35 cellular contexts compared by ENCODE assay signal in the genomic region with DNA sequence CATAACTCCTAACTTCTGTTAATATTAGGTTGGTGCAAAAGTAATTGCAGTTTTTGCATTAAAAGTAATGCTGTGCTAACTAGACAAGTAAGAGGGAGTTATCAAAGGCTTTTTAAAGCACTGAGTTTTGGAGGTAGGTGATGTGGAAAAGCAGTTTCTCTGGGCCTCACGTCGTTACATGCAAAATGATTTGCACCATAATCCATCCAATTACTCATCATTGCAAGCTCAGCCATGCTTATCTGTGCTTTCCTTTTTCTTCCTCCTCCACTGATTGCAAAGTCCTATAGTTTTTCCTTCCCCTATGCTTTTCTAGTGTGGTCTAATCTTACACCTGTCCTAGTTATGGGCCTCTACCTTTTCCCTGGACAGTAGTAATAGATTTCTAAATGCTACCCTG.
"Had no signal": no experiment of that assay in that cellular context is flagged by ENCODE, and none has a peak within 500 bp of the region (broad histone marks: within the 10 kb centered on the region; RNA-seq: fewer than 3 reads in every experiment).

No MANE protein-coding gene starts in this region.

- H3K36me3 ChIP-seq: brain microvascular endothelial cell, Peyer's patch had no signal

- H3K4me3 ChIP-seq: Peyer's patch had no signal

- H3K4me1 ChIP-seq: Peyer's patch had no signal

- H3K9me3 ChIP-seq: Peyer's patch had no signal

- DNase-seq: activated B cell treated with CpG ODN at 0.5 μM for 24 hours; activated CD4-positive, alpha-beta memory T cell treated with anti-CD3 and anti-CD28 coated beads for 36 hours; activated CD4-positive, alpha-beta T cell treated with anti-CD3 and anti-CD28 coated beads for 4 hours; activated CD4-positive, alpha-beta T cell treated with anti-CD3 and anti-CD28 coated beads, Interleukin-2, amount 50 U/mL, for 1 hour; activated CD4-positive, CD25-positive, alpha-beta regulatory T cell treated with anti-CD3 and anti-CD28 coated beads, Interleukin-2, amount 50 U/mL, for 72 hours; activated CD8-positive, alpha-beta memory T cell treated with anti-CD3 and anti-CD28 coated beads, Interleukin-2, amount 50 U/mL, for 4 hours; activated effector memory CD4-positive, alpha-beta T cell treated with Interleukin-2 at 50 U/mL for 16 hours; activated naive CD4-positive, alpha-beta T cell treated with anti-CD3 and anti-CD28 coated beads, Interleukin-2, amount 10 ng/mL, durations not matched to agents 7 days and 5 days; activated naive CD8-positive, alpha-beta T cell treated with anti-CD3 and anti-CD28 coated beads, Interleukin-2, amount 50 U/mL, for 24 hours; activated T-cell treated with anti-CD3 and anti-CD28 coated beads for 4 hours; activated T-cell treated with anti-CD3 and anti-CD28 coated beads, Interleukin-2, amount 50 U/mL, for 4 hours; amniotic stem cell; aorta; brain microvascular endothelial cell; Karpas-422; KBM-7; NCI-H1048; NCI-H1105 treated with DMSO at 0.1 percent for 48 hours; NCI-H1436; NCI-H1694; NCI-H1930; NCI-H2081 treated with DMSO at 0.1 percent for 48 hours; NCI-H345; NCI-H524 treated with DMSO at 0.1 percent for 48 hours; NK-92 treated with Interleukin-12 subunit alpha and Interleukin-12 subunit beta, amount 100 ng/mL, for 24 hours; PC-3; Peyer's patch; SIG-M5; SW 1271; T-helper 1 cell; T-helper 2 cell; T-helper 9 cell had no signal

- H3K27me3 ChIP-seq: brain microvascular endothelial cell, Peyer's patch had no signal

- ATAC-seq: activated naive CD8-positive, alpha-beta T cell treated with anti-CD3 and anti-CD28 coated beads, Interleukin-2, amount 50 U/mL, for 24 hours; activated T-cell treated with anti-CD3 and anti-CD28 coated beads, Interleukin-2, amount 50 U/mL, for 4 hours; PC-3; Right ventricle myocardium inferior had no signal

- H3K27ac ChIP-seq: brain microvascular endothelial cell, Peyer's patch, RWPE1, VCaP had no signal
